8 cellular contexts compared by ENCODE assay signal in genomic region chr11:18634140-18635032, GRCh38. TPM values are rescaled to one million over a fixed set of nuclear protein-coding genes. Genes with fewer than 3 reads are reported as not detected.
DNase-seq lines count a peak whose midpoint lies in the region; ATAC-seq, FAIRE-seq and TF ChIP-seq lines count a peak whose summit lies in the region.

A gene with protein sequence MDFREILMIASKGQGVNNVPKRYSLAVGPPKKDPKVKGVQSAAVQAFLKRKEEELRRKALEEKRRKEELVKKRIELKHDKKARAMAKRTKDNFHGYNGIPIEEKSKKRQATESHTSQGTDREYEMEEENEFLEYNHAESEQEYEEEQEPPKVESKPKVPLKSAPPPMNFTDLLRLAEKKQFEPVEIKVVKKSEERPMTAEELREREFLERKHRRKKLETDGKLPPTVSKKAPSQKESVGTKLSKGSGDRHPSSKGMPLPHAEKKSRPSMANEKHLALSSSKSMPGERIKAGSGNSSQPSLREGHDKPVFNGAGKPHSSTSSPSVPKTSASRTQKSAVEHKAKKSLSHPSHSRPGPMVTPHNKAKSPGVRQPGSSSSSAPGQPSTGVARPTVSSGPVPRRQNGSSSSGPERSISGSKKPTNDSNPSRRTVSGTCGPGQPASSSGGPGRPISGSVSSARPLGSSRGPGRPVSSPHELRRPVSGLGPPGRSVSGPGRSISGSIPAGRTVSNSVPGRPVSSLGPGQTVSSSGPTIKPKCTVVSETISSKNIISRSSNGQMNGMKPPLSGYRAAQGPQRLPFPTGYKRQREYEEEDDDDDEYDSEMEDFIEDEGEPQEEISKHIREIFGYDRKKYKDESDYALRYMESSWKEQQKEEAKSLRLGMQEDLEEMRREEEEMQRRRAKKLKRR (minus strand): TSS chr11:18634342. CDS start chr11:18634257, 85 bp downstream.

- peak within 1 kb of the TSS; percentile 83 for H3K27ac ChIP-seq in KOPT-K1 (ENCODE audit: low read depth, low read length, poor library complexity, severe bottlenecking)
- H3K27ac ChIP-seq in esophagus squamous epithelium, result peak within 1 kb of the TSS; percentile 93 to 98 (median 94)

- WGBS in esophagus squamous epithelium, 2 donors, result 1% methylated on average over 19 to 53 of the region's 60 CpGs

- peak in 4 of 6 experiments; percentile 10 to 29 (median 21) for TF ChIP-seq CTCF in esophagus squamous epithelium (IDR thresholded peaks at IDR 0.05)

- H3K9me3 ChIP-seq in KOPT-K1 (ENCODE audit: insufficient read depth, low read length, poor library complexity, severe bottlenecking) (no peaks in the 10 kb centered on the region), esophagus squamous epithelium (no peaks in the 10 kb centered on the region)

- peaks cover 44% of the 10 kb centered on the region for H3K4me1 Mint-ChIP-seq in activated T-cell treated with anti-CD3 and anti-CD28 coated beads, Interleukin-2, amount 50 U/mL, for 72 hours (ENCODE audit: low read depth)

- H3K4me3 Mint-ChIP-seq in activated T-cell treated with anti-CD3 and anti-CD28 coated beads, Interleukin-2, amount 50 U/mL, for 72 hours, result peak within 1 kb of the TSS; percentile 88 to 90

- peaks cover 4 to 33% (median 14%) of the 10 kb centered on the region in 3 donors for H3K4me1 ChIP-seq in esophagus squamous epithelium

- H3K36me3 ChIP-seq in KOPT-K1 (ENCODE audit: insufficient read depth, low read length) (no peaks in the 10 kb centered on the region), esophagus squamous epithelium (no peaks in the 10 kb centered on the region)

- intact Hi-C loops in esophagus squamous epithelium (cut with DNase I), result no loop called here

- peak; percentile 81 for FAIRE-seq in RCC 7860 (lab: Jason Lieb, UNC)

- H3K27me3 Mint-ChIP-seq in activated T-cell treated with anti-CD3 and anti-CD28 coated beads, Interleukin-2, amount 50 U/mL, for 72 hours (ENCODE audit: low read depth), result no peaks in the 10 kb centered on the region

- peak within 1 kb of the TSS; percentile 95 for H3K27ac Mint-ChIP-seq in activated T-cell treated with anti-CD3 and anti-CD28 coated beads, Interleukin-2, amount 50 U/mL, for 72 hours

- no peaks in the 10 kb centered on the region for H3K9me3 Mint-ChIP-seq in activated T-cell treated with anti-CD3 and anti-CD28 coated beads, Interleukin-2, amount 50 U/mL, for 72 hours

- peak in 3 of 4 donors; percentile 69 to 92 (median 86) for TF ChIP-seq POLR2A in esophagus squamous epithelium (IDR thresholded peaks at IDR 0.05)

- ATAC-seq in GM21786 (IDR thresholded peaks at IDR 0.05; ENCODE audit: unreplicated experiment), result peak; percentile 95
- ATAC-seq in activated T-cell treated with anti-CD3 and anti-CD28 coated beads, Interleukin-2, amount 50 U/mL, for 72 hours (replicated peaks in 1 of 2), result peak; percentile 96 to 97

- H3K27me3 ChIP-seq in esophagus squamous epithelium, result no peaks in the 10 kb centered on the region

- DNase-seq in DMS79 (lab: John Stamatoyannopoulos, UW) (peak; percentile 98), RCC 7860 (ENCODE audit: low spot score) (peak; percentile 95), esophagus squamous epithelium (lab: John Stamatoyannopoulos, UW) (peak; percentile 95), myocyte (ENCODE audit: low read depth) (peak; percentile 100)
- DNase-seq in activated T-cell treated with anti-CD3 and anti-CD28 coated beads, Interleukin-2, amount 50 U/mL, for 72 hours, result peak; percentile 97 to 99
- peak; percentile 92 to 98 for DNase-seq in stimulated activated CD8-positive, alpha-beta memory T cell treated with anti-CD3 and anti-CD28 coated beads, Interleukin-7, amount 100 ng/mL, for 48 hours (ENCODE audit: extremely low read depth in 1 of 2, low read depth in 1 of 2)

- peak within 1 kb of the TSS; percentile 76 to 93 (median 83) for H3K4me3 ChIP-seq in esophagus squamous epithelium

- peaks cover 2 to 3% of the 10 kb centered on the region in 2 donors for H3K36me3 Mint-ChIP-seq in activated T-cell treated with anti-CD3 and anti-CD28 coated beads, Interleukin-2, amount 50 U/mL, for 72 hours (ENCODE audit: insufficient read depth in 2 of 2)

RNA-seq across cellular contexts. Expression of the gene that starts here (rescaled TPM):
- 10 to 100 TPM; 23.1 to 25.3 TPM for total RNA-seq in activated T-cell treated with anti-CD3 and anti-CD28 coated beads, Interleukin-2, amount 50 U/mL, for 72 hours
- total RNA-seq in esophagus squamous epithelium (10 to 100 TPM; 16.6 to 30.9 (median 19.0) TPM), myocyte (21.7 and 22.0 TPM in 2 replicates)
- 7.4 TPM for polyA plus RNA-seq in myocyte (2012)

Comparison
In these comparisons a context has a peak if more than half of its experiments do, and no peak if none do; other contexts are left out.
1. Peak in every context shown above with its lines: DNase-seq, ATAC-seq, H3K4me3 ChIP-seq and H3K27ac ChIP-seq.